ENCODE assay signal across 14 cellular contexts in genomic region chr7:112571852-112572607, GRCh38.
A peak's percentile ranks its signal among the peaks of the same experiment; 100 is the strongest.
DNase-seq lines count a peak whose midpoint lies in the region; TF ChIP-seq lines count a peak whose summit lies in the region.
"Had no signal": no experiment of that assay in that cellular context is flagged by ENCODE, and none has a peak within 500 bp of the region (broad histone marks: within the 10 kb centered on the region; RNA-seq: fewer than 3 reads in every experiment).

No MANE protein-coding gene starts in this region.

- H3K27me3 ChIP-seq in left ventricle myocardium inferior (ENCODE audit: low read depth) (no peaks in the 10 kb centered on the region), right atrium auricular region (no peaks in the 10 kb centered on the region)

- H3K4me3 ChIP-seq in left ventricle myocardium inferior, result no peak overlapping the region
- H3K4me3 ChIP-seq in right atrium auricular region, result no peak overlapping the region
- no peak overlapping the region for H3K4me3 ChIP-seq in NB4 (ENCODE audit: low read depth, low read length)
- H3K4me3 ChIP-seq in epithelial cell of esophagus (ENCODE audit: low read length), result no peak overlapping the region
- H3K4me3 ChIP-seq: HAP-1, thoracic aorta had no signal

- H3K9me3 ChIP-seq in left ventricle myocardium inferior (replicated peaks) (no peaks in the 10 kb centered on the region), right atrium auricular region (no peaks in the 10 kb centered on the region)
- H3K9me3 ChIP-seq: HAP-1, thoracic aorta had no signal

- DNase-seq in left ventricle myocardium inferior (no peak), right atrium auricular region (ENCODE audit: low spot score) (no peak), NB4 (ENCODE audit: low read depth) (peak; percentile 14), epithelial cell of esophagus (ENCODE audit: low read depth) (peak; percentile 31), type B pancreatic cell (ENCODE audit: extremely low spot score, unreplicated experiment) (no peak), hippocampal formation (lab: John Stamatoyannopoulos, UW) (no peak), NCI-H1417 treated with DMSO at 0.1 percent for 48 hours (lab: John Stamatoyannopoulos, UW) (no peak), NOMO-1 treated with DMSO at 0.1 percent for 48 hours (lab: John Stamatoyannopoulos, UW; ENCODE audit: unreplicated experiment) (no peak)
- DNase-seq: activated naive CD4-positive, alpha-beta T cell treated with Interleukin-2 at 50 U/mL for 16 hours; CD4-positive, alpha-beta memory T cell; NCI-H524; stimulated activated CD4-positive, alpha-beta T cell treated with anti-CD3 and anti-CD28 coated beads, Interleukin-4, amount 100 ng/mL, for 1 hour had no signal

- no peaks in the 10 kb centered on the region for H3K36me3 Mint-ChIP-seq in type B pancreatic cell
- H3K36me3 Mint-ChIP-seq: CD4-positive, alpha-beta memory T cell had no signal

- peaks cover 17% of the 10 kb centered on the region for H3K4me1 Mint-ChIP-seq in type B pancreatic cell (ENCODE audit: unreplicated experiment)

- intact Hi-C loops in left ventricle myocardium inferior (cut with micrococcal nuclease), result no loop called here

- H3K9me3 Mint-ChIP-seq in type B pancreatic cell, result peaks cover 14% of the 10 kb centered on the region

- no peaks in the 10 kb centered on the region for H3K36me3 ChIP-seq in left ventricle myocardium inferior
- no peaks in the 10 kb centered on the region for H3K36me3 ChIP-seq in right atrium auricular region
- H3K36me3 ChIP-seq: HAP-1, thoracic aorta had no signal

- peak overlapping the region; percentile 72 for H3K27ac ChIP-seq in left ventricle myocardium inferior (replicated peaks)
- H3K27ac ChIP-seq in right atrium auricular region, result peak overlapping the region in 1 of 2 donors; percentile 70
- H3K27ac ChIP-seq: thoracic aorta had no signal

- no peak overlapping the region for H3K4me3 Mint-ChIP-seq in type B pancreatic cell
- H3K4me3 Mint-ChIP-seq: CD4-positive, alpha-beta memory T cell had no signal

- TF ChIP-seq CTCF in left ventricle myocardium inferior (IDR thresholded peaks at IDR 0.05; ENCODE audit: borderline replicate concordance) (peak; percentile 10), right atrium auricular region (IDR thresholded peaks at IDR 0.05) (peak in 1 of 2 donors; percentile 43), NB4 (IDR thresholded peaks at IDR 0.05; ENCODE audit: low read depth, low read length) (no peak), epithelial cell of esophagus (IDR thresholded peaks at IDR 0.05; ENCODE audit: insufficient read depth, low read depth, low read length, missing control alignments) (peak; percentile 36), type B pancreatic cell (conservative IDR thresholded peaks at IDR 0.05) (no peak)

- H3K27ac Mint-ChIP-seq in type B pancreatic cell, result peak overlapping the region; percentile 68
- H3K27ac Mint-ChIP-seq: CD4-positive, alpha-beta memory T cell had no signal

- no peaks in the 10 kb centered on the region for H3K27me3 Mint-ChIP-seq in type B pancreatic cell

- H3K4me1 ChIP-seq in left ventricle myocardium inferior (peaks cover 43% of the 10 kb centered on the region), right atrium auricular region (peaks cover 0 to 30% of the 10 kb centered on the region in 2 donors)
- H3K4me1 ChIP-seq: HAP-1 had no signal

- no peak for TF ChIP-seq POLR2A in NB4 (IDR thresholded peaks at IDR 0.05; ENCODE audit: extremely low read depth, insufficient read length)

Comparison
In these comparisons a context has a peak if more than half of its experiments do, and no peak if none do; other contexts are left out.
1. DNase-seq: peak in NB4 (single experiment) and epithelial cell of esophagus (single experiment); none in left ventricle myocardium inferior (single experiment), right atrium auricular region (single experiment), type B pancreatic cell (single experiment), hippocampal formation (0 of 2), NCI-H1417 treated with DMSO at 0.1 percent for 48 hours (single experiment) and NOMO-1 treated with DMSO at 0.1 percent for 48 hours (single experiment).
2. CTCF ChIP-seq: peak in left ventricle myocardium inferior (single experiment) and epithelial cell of esophagus (single experiment); none in NB4 (single experiment) and type B pancreatic cell (single experiment).